ENCODE assay signal across 8 cellular contexts in the genomic region with DNA sequence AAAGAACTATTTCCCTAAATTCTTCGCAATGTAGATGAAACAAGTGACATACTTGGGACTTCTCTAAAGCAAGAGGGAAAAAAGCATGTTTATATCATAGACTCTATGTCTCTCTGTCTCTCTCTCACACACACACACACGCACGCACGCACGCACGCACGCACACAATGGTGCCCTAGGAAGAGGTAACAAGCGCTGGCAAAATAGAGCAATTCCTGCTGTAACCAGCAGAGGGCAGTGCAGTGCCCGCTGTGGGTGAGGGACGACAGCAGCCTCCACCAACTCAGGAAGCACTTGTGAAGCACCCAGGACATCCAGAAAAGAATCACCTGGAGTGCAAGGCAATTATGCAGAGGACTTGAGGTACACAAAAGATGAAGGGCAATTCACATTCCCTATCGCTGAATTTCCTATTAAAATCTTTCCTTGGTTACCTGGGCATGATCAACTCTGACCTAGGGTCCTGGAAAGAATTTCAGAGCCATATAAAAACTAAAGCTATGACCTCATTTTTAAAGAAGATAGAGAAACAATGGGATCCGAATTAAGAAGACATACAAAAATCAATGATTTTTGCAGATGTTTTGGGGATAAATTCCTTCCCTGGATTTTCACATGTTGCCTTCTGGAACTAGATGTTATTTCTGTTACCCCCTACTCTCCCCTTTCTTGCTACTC.
DNase-seq lines count a peak whose midpoint lies in the region; ATAC-seq and TF ChIP-seq lines count a peak whose summit lies in the region.

No MANE protein-coding gene starts in this region.

- no peak overlapping the region for H3K27ac ChIP-seq in neural cell (ENCODE audit: low read length)

- H3K9me2 ChIP-seq in neural cell (ENCODE audit: insufficient read depth, low read length), result no peaks in the 10 kb centered on the region

- peaks cover 25% of the 10 kb centered on the region for H3K27me3 ChIP-seq in neural cell (ENCODE audit: insufficient read depth, low read depth, low read length)

- H3K4me3 ChIP-seq in neural cell (ENCODE audit: low read length), result no peak overlapping the region

- no peaks in the 10 kb centered on the region for H3K79me2 ChIP-seq in neural cell (replicated peaks; ENCODE audit: insufficient read depth, low read length)

- TF ChIP-seq POLR2A in erythroblast (IDR thresholded peaks at IDR 0.05; ENCODE audit: low read length), result no peak

- TF ChIP-seq CTCF in neural cell (IDR thresholded peaks at IDR 0.05; ENCODE audit: poor library complexity, severe bottlenecking), result peak; percentile 70

- no peaks in the 10 kb centered on the region for H3F3A ChIP-seq in neural cell (ENCODE audit: insufficient read depth, low read length, poor library complexity, severe bottlenecking)

- TF ChIP-seq EP300 in neural cell (conservative IDR thresholded peaks at IDR 0.05; ENCODE audit: poor library complexity, severe bottlenecking), result no peak

- H3K9ac ChIP-seq in neural cell (ENCODE audit: low read length), result no peak overlapping the region

- no peaks in the 10 kb centered on the region for H3K36me3 ChIP-seq in neural cell (ENCODE audit: insufficient read depth, low read length)

- ATAC-seq in GM19395 (IDR thresholded peaks at IDR 0.05; ENCODE audit: unreplicated experiment) (peak; percentile 98), HG03439 (IDR thresholded peaks at IDR 0.05; ENCODE audit: unreplicated experiment) (peak; percentile 95)

- no peak overlapping the region for H2AFZ ChIP-seq in neural cell (ENCODE audit: low read depth, low read length)

- DNase-seq in CMK (ENCODE audit: low read depth), result peak; percentile 39
- peak; percentile 59 to 72 for DNase-seq in NCI-H524 (lab: John Stamatoyannopoulos, UW)
- peak; percentile 79 for DNase-seq in activated CD8-positive, alpha-beta memory T cell treated with anti-CD3 and anti-CD28 coated beads for 24 hours
- peak; percentile 62 to 69 for DNase-seq in erythroblast (lab: John Stamatoyannopoulos, UW)
- peak; percentile 68 for DNase-seq in superior temporal gyrus (ENCODE audit: extremely low spot score)

- H3K9me3 ChIP-seq in neural cell (ENCODE audit: low read length), result no peaks in the 10 kb centered on the region

- no peaks in the 10 kb centered on the region for H4K20me1 ChIP-seq in neural cell (ENCODE audit: insufficient read depth)

- no peak overlapping the region for H3K4me2 ChIP-seq in neural cell (ENCODE audit: low read length)

- peak; percentile 26 for TF ChIP-seq RAD21 in neural cell (conservative IDR thresholded peaks at IDR 0.05)

TF ChIP-seq in neural cell, 6 proteins besides CTCF, POLR2A, EP300 and RAD21:
- peak; percentile 48 for TF ChIP-seq SMC3 (conservative IDR thresholded peaks at IDR 0.05; ENCODE audit: poor library complexity)
- TF ChIP-seq POLR2AphosphoS5 (IDR thresholded peaks at IDR 0.05), result no peak
